ENCODE assay signal across 18 cellular contexts in the genomic region with DNA sequence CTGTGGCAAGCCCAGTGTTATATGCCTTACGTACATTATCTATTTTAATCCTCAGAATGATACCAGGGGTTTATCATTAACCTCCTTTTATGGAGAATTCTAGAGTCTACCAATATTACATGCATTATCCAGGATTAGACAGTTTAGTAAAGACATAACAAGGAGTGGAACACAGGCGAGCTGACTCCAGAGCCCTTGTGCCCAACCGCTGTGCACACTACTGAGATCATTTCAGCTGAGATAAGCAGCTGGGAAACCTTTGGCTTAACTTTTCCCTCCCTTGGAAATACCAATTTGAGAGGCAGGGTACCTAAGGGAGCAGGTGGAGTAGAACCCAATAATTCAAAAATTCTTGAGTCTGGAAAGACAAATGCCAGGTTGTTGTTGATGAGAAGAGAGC. TPM values are rescaled to one million over a fixed set of nuclear protein-coding genes. Genes with fewer than 3 reads are reported as not detected.
DNase-seq lines count a peak whose midpoint lies in the region; ATAC-seq, FAIRE-seq and TF ChIP-seq lines count a peak whose summit lies in the region.
"Had no signal": no experiment of that assay in that cellular context is flagged by ENCODE, and none has a peak within 500 bp of the region (broad histone marks: within the 10 kb centered on the region; RNA-seq: fewer than 3 reads in every experiment).

No MANE protein-coding gene starts in this region.

- H3K27me3 Mint-ChIP-seq in activated CD8-positive, alpha-beta T cell treated with anti-CD3 and anti-CD28 coated beads, Interleukin-2, amount 10 ng/mL, durations not matched to agents 7 days and 5 days (ENCODE audit: low read depth) = no peaks in the 10 kb centered on the region
- no peaks in the 10 kb centered on the region for H3K27me3 Mint-ChIP-seq in activated CD8-positive, alpha-beta T cell treated with anti-CD3 and anti-CD28 coated beads for 36 hours
- H3K27me3 Mint-ChIP-seq: CD4-positive, alpha-beta memory T cell had no signal

- H3K36me3 ChIP-seq in colonic mucosa (no peaks in the 10 kb centered on the region), rectal smooth muscle tissue (ENCODE audit: control insufficient read depth, insufficient read depth, low read length) (no peaks in the 10 kb centered on the region), stomach (no peaks in the 10 kb centered on the region), A673 (ENCODE audit: insufficient read depth, low read length, poor library complexity, severe bottlenecking) (no peaks in the 10 kb centered on the region)

- H3K9me3 ChIP-seq in colonic mucosa = no peaks in the 10 kb centered on the region
- no peaks in the 10 kb centered on the region for H3K9me3 ChIP-seq in stomach
- no peaks in the 10 kb centered on the region for H3K9me3 ChIP-seq in A673 (ENCODE audit: low read depth, low read length, poor library complexity, severe bottlenecking)

- TF ChIP-seq CTCF in activated CD8-positive, alpha-beta T cell treated with anti-CD3 and anti-CD28 coated beads for 36 hours (IDR thresholded peaks at IDR 0.05) = no peak
- no peak for TF ChIP-seq CTCF in colonic mucosa (IDR thresholded peaks at IDR 0.05)
- TF ChIP-seq CTCF in stomach (IDR thresholded peaks at IDR 0.05) = no peak
- TF ChIP-seq CTCF in A673 (conservative IDR thresholded peaks at IDR 0.05; ENCODE audit: low read depth, low read length) = no peak

- H3K4me1 ChIP-seq in colonic mucosa (peaks cover 20% of the 10 kb centered on the region), rectal smooth muscle tissue (ENCODE audit: control insufficient read depth, insufficient read depth, low read length) (no peaks in the 10 kb centered on the region), stomach (peaks cover 0 to 34% (median 5%) of the 10 kb centered on the region in 4 donors), A673 (ENCODE audit: insufficient read depth, low read length, poor library complexity, severe bottlenecking) (no peaks in the 10 kb centered on the region)

- no peak overlapping the region for H3K4me3 Mint-ChIP-seq in activated CD8-positive, alpha-beta T cell treated with anti-CD3 and anti-CD28 coated beads, Interleukin-2, amount 10 ng/mL, durations not matched to agents 7 days and 5 days
- H3K4me3 Mint-ChIP-seq in activated CD8-positive, alpha-beta T cell treated with anti-CD3 and anti-CD28 coated beads for 36 hours = no peak overlapping the region
- H3K4me3 Mint-ChIP-seq: CD4-positive, alpha-beta memory T cell had no signal

- peaks cover 77% of the 10 kb centered on the region for H3K4me1 Mint-ChIP-seq in activated CD8-positive, alpha-beta T cell treated with anti-CD3 and anti-CD28 coated beads, Interleukin-2, amount 10 ng/mL, durations not matched to agents 7 days and 5 days (ENCODE audit: low read depth)
- peaks cover 68% of the 10 kb centered on the region for H3K4me1 Mint-ChIP-seq in activated CD8-positive, alpha-beta T cell treated with anti-CD3 and anti-CD28 coated beads for 36 hours (ENCODE audit: low read depth)

- peak; percentile 38 for FAIRE-seq in GM12892 (lab: Jason Lieb, UNC)
- FAIRE-seq: A204.1, H1, K562 had no signal

- no peak for TF ChIP-seq EP300 in stomach (IDR thresholded peaks at IDR 0.05)

- DNase-seq in activated CD8-positive, alpha-beta T cell treated with anti-CD3 and anti-CD28 coated beads, Interleukin-2, amount 10 ng/mL, durations not matched to agents 7 days and 5 days = no peak
- DNase-seq in activated CD8-positive, alpha-beta T cell treated with anti-CD3 and anti-CD28 coated beads for 36 hours = no peak
- no peak for DNase-seq in GM12892 (ENCODE audit: insufficient read length)
- DNase-seq in colonic mucosa = no peak
- no peak for DNase-seq in stomach
- no peak for DNase-seq in A673 (ENCODE audit: low spot score)
- DNase-seq: CD4-positive, alpha-beta memory T cell; EL; NCI-H1105; NCI-H524; NCI-H82; SIG-M5 had no signal

- BruUV-seq in A673 (replicated peaks; lab: Mats Ljungman, UMichigan) = no TSS peak

- no peak for TF ChIP-seq POLR2A in GM12892 (IDR thresholded peaks at IDR 0.05; ENCODE audit: low read depth, low read length)
- no peak for TF ChIP-seq POLR2A in stomach (IDR thresholded peaks at IDR 0.05)

- H3K27ac ChIP-seq in colonic mucosa (peak overlapping the region; percentile 83), rectal smooth muscle tissue (ENCODE audit: low read depth, low read length) (peak overlapping the region; percentile 14), stomach (peak overlapping the region in 2 of 5 donors; percentile 49 to 56), A673 (ENCODE audit: low read depth, low read length, poor library complexity, severe bottlenecking) (no peak overlapping the region)
- H3K27ac ChIP-seq: RWPE1 had no signal

- H3K9ac ChIP-seq in colonic mucosa (ENCODE audit: low read depth in 2 of 2, low read length in 2 of 2) (peak overlapping the region in 1 of 2 donors; percentile 49), rectal smooth muscle tissue (ENCODE audit: low read length) (no peak overlapping the region)

- intact Hi-C loops in activated CD8-positive, alpha-beta T cell treated with anti-CD3 and anti-CD28 coated beads for 36 hours (cut with micrococcal nuclease) = no loop called here
- intact Hi-C loops in colonic mucosa (cut with DNase I) = no loop called here
- intact Hi-C loops in stomach (cut with DNase I; ENCODE audit: low total_unique reads) = no loop called here
- intact Hi-C loops in A673 (cut with micrococcal nuclease; ENCODE audit: unreplicated experiment) = no loop called here

- no peaks in the 10 kb centered on the region for H3K27me3 ChIP-seq in colonic mucosa
- H3K27me3 ChIP-seq in rectal smooth muscle tissue (ENCODE audit: control insufficient read depth, insufficient read depth, low read length) = no peaks in the 10 kb centered on the region
- H3K27me3 ChIP-seq in stomach = no peaks in the 10 kb centered on the region
- no peaks in the 10 kb centered on the region for H3K27me3 ChIP-seq in A673 (replicated peaks; ENCODE audit: insufficient read depth, low read depth, low read length, poor library complexity)

- CTCF ChIA-PET in activated CD8-positive, alpha-beta T cell treated with anti-CD3 and anti-CD28 coated beads, Interleukin-2, amount 10 ng/mL, durations not matched to agents 7 days and 5 days (lab: Charles Lee) = no interaction called here
- CTCF ChIA-PET in activated CD8-positive, alpha-beta T cell treated with anti-CD3 and anti-CD28 coated beads for 36 hours (lab: Charles Lee) = no interaction called here
- CTCF ChIA-PET in A673 (lab: Charles Lee) = no interaction called here

- 67 to 85% (median 72%) methylated on average over 3 of the region's 3 CpGs for WGBS in stomach, 5 donors

- peaks cover 12% of the 10 kb centered on the region for H3K9me3 Mint-ChIP-seq in activated CD8-positive, alpha-beta T cell treated with anti-CD3 and anti-CD28 coated beads, Interleukin-2, amount 10 ng/mL, durations not matched to agents 7 days and 5 days (ENCODE audit: insufficient read depth)
- H3K9me3 Mint-ChIP-seq in activated CD8-positive, alpha-beta T cell treated with anti-CD3 and anti-CD28 coated beads for 36 hours = no peaks in the 10 kb centered on the region
- H3K9me3 Mint-ChIP-seq: CD4-positive, alpha-beta memory T cell had no signal

- H3K4me3 ChIP-seq in colonic mucosa (no peak overlapping the region), rectal smooth muscle tissue (ENCODE audit: low read length) (no peak overlapping the region), stomach (no peak overlapping the region), A673 (ENCODE audit: low read depth, low read length, poor library complexity, severe bottlenecking) (no peak overlapping the region)
- H3K4me3 ChIP-seq: K562 had no signal

- peaks cover 30% of the 10 kb centered on the region for H3K36me3 Mint-ChIP-seq in activated CD8-positive, alpha-beta T cell treated with anti-CD3 and anti-CD28 coated beads, Interleukin-2, amount 10 ng/mL, durations not matched to agents 7 days and 5 days (ENCODE audit: low read depth)
- no peaks in the 10 kb centered on the region for H3K36me3 Mint-ChIP-seq in activated CD8-positive, alpha-beta T cell treated with anti-CD3 and anti-CD28 coated beads for 36 hours (ENCODE audit: low read depth)
- H3K36me3 Mint-ChIP-seq: CD4-positive, alpha-beta memory T cell had no signal

- POLR2A ChIA-PET in activated CD8-positive, alpha-beta T cell treated with anti-CD3 and anti-CD28 coated beads, Interleukin-2, amount 10 ng/mL, durations not matched to agents 7 days and 5 days (lab: Charles Lee) = no interaction called here
- POLR2A ChIA-PET in activated CD8-positive, alpha-beta T cell treated with anti-CD3 and anti-CD28 coated beads for 36 hours (lab: Charles Lee) = no interaction called here
- POLR2A ChIA-PET in A673 (lab: Charles Lee; ENCODE audit: low non-redundant PET) = no interaction called here

- peak overlapping the region; percentile 54 for H3K27ac Mint-ChIP-seq in activated CD8-positive, alpha-beta T cell treated with anti-CD3 and anti-CD28 coated beads, Interleukin-2, amount 10 ng/mL, durations not matched to agents 7 days and 5 days
- H3K27ac Mint-ChIP-seq in activated CD8-positive, alpha-beta T cell treated with anti-CD3 and anti-CD28 coated beads for 36 hours = no peak overlapping the region

- ATAC-seq in activated CD8-positive, alpha-beta T cell treated with anti-CD3 and anti-CD28 coated beads, Interleukin-2, amount 10 ng/mL, durations not matched to agents 7 days and 5 days = no peak
- no peak for ATAC-seq in activated CD8-positive, alpha-beta T cell treated with anti-CD3 and anti-CD28 coated beads for 36 hours
- no peak for ATAC-seq in GM19328 (IDR thresholded peaks at IDR 0.05; ENCODE audit: unreplicated experiment)
- ATAC-seq: K562 had no signal

RNA-seq across cellular contexts. Expression of gene ATP1B1, which starts 59.8 kb away (rescaled TPM):
- total RNA-seq in activated CD8-positive, alpha-beta T cell treated with anti-CD3 and anti-CD28 coated beads, Interleukin-2, amount 10 ng/mL, durations not matched to agents 7 days and 5 days = 10 to 100 TPM; 10.7 to 12.0 TPM
- 1 to 10 TPM; 3.1 to 3.7 TPM for total RNA-seq in activated CD8-positive, alpha-beta T cell treated with anti-CD3 and anti-CD28 coated beads for 36 hours
- polyA plus RNA-seq in GM12892 (2012; ENCODE audit: missing spikeins) = 27.3 TPM
- total RNA-seq in colonic mucosa = 100 to 1,000 TPM; 378 to 678 TPM
- total RNA-seq in stomach = 100 to 1,000 TPM; 106 to 507 (median 272) TPM
- 100 to 1,000 TPM in 2 of 3 donors, 10 to 100 TPM in 1; 59.9 to 176 (median 109) TPM for polyA plus RNA-seq in stomach
- 20.2 and 23.7 TPM in 2 replicates for total RNA-seq in A673 (2021)
